ENCODE assay signal across 28 cellular contexts in the genomic region with DNA sequence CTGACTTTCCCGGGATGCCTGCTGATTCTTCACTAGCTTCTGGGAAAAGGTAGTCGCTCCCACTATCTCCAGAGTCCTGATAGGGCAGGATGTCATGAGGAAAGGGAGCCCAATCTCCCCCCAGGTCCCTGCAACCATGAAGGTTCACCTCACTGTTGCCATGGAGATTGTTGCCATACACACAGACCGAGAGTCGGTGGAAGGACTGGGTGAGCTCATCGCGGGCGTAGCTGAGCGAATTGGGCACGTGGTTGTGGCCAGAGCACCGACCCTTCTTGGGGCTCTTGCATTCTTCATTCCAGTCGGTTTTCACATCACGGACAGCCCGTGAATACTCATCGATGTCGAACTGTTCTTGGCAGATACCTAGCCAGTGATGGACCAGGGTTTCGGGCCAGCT.
A peak's percentile ranks its signal among the peaks of the same experiment; 100 is the strongest.
DNase-seq lines count a peak whose midpoint lies in the region; TF ChIP-seq lines count a peak whose summit lies in the region.
"Had no signal": no experiment of that assay in that cellular context is flagged by ENCODE, and none has a peak within 500 bp of the region (broad histone marks: within the 10 kb centered on the region; RNA-seq: fewer than 3 reads in every experiment).

No MANE protein-coding gene starts in this region.

- peak overlapping the region; percentile 82 to 86 for H3K27ac ChIP-seq in coronary artery
- H3K27ac ChIP-seq: esophagus squamous epithelium, gastroesophageal sphincter, HL-60, KMS-11, right lobe of liver, RWPE1, stomach had no signal

- H3K4me3 ChIP-seq in coronary artery (peak overlapping the region; percentile 47), foreskin fibroblast (ENCODE audit: low read depth in 1 of 2, low read length in 2 of 2) (no peak overlapping the region), MG63 (no peak overlapping the region)
- H3K4me3 ChIP-seq: esophagus squamous epithelium, gastroesophageal sphincter, GM12878, right lobe of liver, stomach, thyroid gland had no signal

- TF ChIP-seq CTCF in coronary artery (IDR thresholded peaks at IDR 0.05) (no peak), foreskin fibroblast (IDR thresholded peaks at IDR 0.05; ENCODE audit: low read depth, low read length) (no peak)

- peak; percentile 4 for DNase-seq in stimulated activated CD4-positive, alpha-beta T cell treated with anti-CD3 and anti-CD28 coated beads, Interleukin-1b, Interleukin-23, amount 100 ng/mL, for 48 hours
- DNase-seq in stimulated activated CD4-positive, alpha-beta T cell treated with anti-CD3 and anti-CD28 coated beads, Interleukin-2, amount 100 ng/mL, for 24 hours = no peak
- DNase-seq in coronary artery (ENCODE audit: low spot score) = no peak
- DNase-seq in kidney glomerular epithelial cell (lab: John Stamatoyannopoulos, UW) = peak; percentile 10
- no peak for DNase-seq in foreskin fibroblast
- DNase-seq in MG63 = no peak
- DNase-seq in 8988T = no peak
- DNase-seq: activated B cell treated with CpG ODN at 0.5 μM for 24 hours; activated CD4-positive, alpha-beta T cell treated with anti-CD3 and anti-CD28 coated beads, Interleukin-2, amount 50 U/mL, for 4 hours; activated naive CD4-positive, alpha-beta T cell treated with anti-CD3 and anti-CD28 coated beads, Interleukin-2, amount 10 ng/mL, durations not matched to agents 7 days and 5 days; DMS 273 treated with DMSO at 0.1 percent for 48 hours; esophagus squamous epithelium; hypothalamus; immature natural killer cell; NCI-H1417 treated with DMSO at 0.1 percent for 48 hours; NCI-H2081; NCI-H345; posterior cingulate gyrus; right lobe of liver; stimulated activated CD4-positive, alpha-beta T cell treated with anti-CD3 and anti-CD28 coated beads, Interleukin-4, amount 100 ng/mL, for 1 hour; stomach; T-helper 1 cell; thyroid gland had no signal

- H3K27me3 ChIP-seq in MG63 = no peaks in the 10 kb centered on the region
- H3K27me3 ChIP-seq: esophagus squamous epithelium, gastroesophageal sphincter, right lobe of liver, stomach, thyroid gland had no signal

- H3K36me3 ChIP-seq in MG63 = no peaks in the 10 kb centered on the region
- H3K36me3 ChIP-seq: thyroid gland had no signal

- H3K9me3 ChIP-seq in MG63 = no peaks in the 10 kb centered on the region
- H3K9me3 ChIP-seq: esophagus squamous epithelium, gastroesophageal sphincter, right lobe of liver, stomach, thyroid gland had no signal

Comparison
In these comparisons a context has a peak if more than half of its experiments do, and no peak if none do; other contexts are left out.
1. DNase-seq: peak in stimulated activated CD4-positive, alpha-beta T cell treated with anti-CD3 and anti-CD28 coated beads, Interleukin-1b, Interleukin-23, amount 100 ng/mL, for 48 hours (single experiment) and kidney glomerular epithelial cell (single experiment); none in stimulated activated CD4-positive, alpha-beta T cell treated with anti-CD3 and anti-CD28 coated beads, Interleukin-2, amount 100 ng/mL, for 24 hours (0 of 2), coronary artery (single experiment), foreskin fibroblast (0 of 2), MG63 (single experiment) and 8988T (single experiment).